In the genomic region with DNA sequence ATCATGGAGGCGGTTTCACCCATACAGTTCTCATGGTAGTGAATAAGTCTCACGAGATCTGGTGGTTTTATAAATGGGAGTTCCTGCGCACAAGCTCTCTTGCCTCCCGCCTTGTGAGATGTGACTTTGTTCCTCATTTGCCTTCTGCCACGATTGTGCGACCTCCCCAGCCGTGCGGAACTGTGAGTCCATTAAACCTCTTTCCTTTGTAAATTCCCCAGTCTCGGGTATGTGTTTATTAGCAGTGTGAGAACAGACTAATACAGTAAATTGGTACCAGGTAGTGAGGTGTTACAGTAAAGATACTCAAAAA, we compare ENCODE assay signal across 1 cellular context.
TF ChIP-seq lines count a peak whose summit lies in the region.

No MANE protein-coding gene starts in this region.

TF ChIP-seq in K562, 482 proteins besides CTCF, POLR2A, EP300 and RAD21 (continued from another document and continues in another):
- TF ChIP-seq, protein P1, sequence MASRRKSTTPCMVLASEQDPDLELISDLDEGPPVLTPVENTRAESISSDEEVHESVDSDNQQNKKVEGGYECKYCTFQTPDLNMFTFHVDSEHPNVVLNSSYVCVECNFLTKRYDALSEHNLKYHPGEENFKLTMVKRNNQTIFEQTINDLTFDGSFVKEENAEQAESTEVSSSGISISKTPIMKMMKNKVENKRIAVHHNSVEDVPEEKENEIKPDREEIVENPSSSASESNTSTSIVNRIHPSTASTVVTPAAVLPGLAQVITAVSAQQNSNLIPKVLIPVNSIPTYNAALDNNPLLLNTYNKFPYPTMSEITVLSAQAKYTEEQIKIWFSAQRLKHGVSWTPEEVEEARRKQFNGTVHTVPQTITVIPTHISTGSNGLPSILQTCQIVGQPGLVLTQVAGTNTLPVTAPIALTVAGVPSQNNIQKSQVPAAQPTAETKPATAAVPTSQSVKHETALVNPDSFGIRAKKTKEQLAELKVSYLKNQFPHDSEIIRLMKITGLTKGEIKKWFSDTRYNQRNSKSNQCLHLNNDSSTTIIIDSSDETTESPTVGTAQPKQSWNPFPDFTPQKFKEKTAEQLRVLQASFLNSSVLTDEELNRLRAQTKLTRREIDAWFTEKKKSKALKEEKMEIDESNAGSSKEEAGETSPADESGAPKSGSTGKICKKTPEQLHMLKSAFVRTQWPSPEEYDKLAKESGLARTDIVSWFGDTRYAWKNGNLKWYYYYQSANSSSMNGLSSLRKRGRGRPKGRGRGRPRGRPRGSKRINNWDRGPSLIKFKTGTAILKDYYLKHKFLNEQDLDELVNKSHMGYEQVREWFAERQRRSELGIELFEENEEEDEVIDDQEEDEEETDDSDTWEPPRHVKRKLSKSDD (conservative IDR thresholded peaks at IDR 0.05; ENCODE audit: low read length) = no peak
- TF ChIP-seq MYC (IDR thresholded peaks at IDR 0.05; ENCODE audit: low read depth, low read length) (peak; percentile 4; the same call in 1 of the 2 replicates), MYC (CRISPR knock-in tag; IDR thresholded peaks at IDR 0.05; ENCODE audit: borderline replicate concordance, low read depth) (no peak), NRF1 (conservative IDR thresholded peaks at IDR 0.05 in 1 of 2, IDR thresholded peaks at IDR 0.05 in 1 of 2) (peak; percentile 80 to 83), MXI1 (IDR thresholded peaks at IDR 0.05; ENCODE audit: low read depth, low read length) (no peak), PML (IDR thresholded peaks at IDR 0.05; ENCODE audit: low read length) (peak; percentile 37; the same call in 1 of the 2 replicates), MAFG (tag; conservative IDR thresholded peaks at IDR 0.05) (no peak), KAT2B (IDR thresholded peaks at IDR 0.05; ENCODE audit: low read depth, low read length) (no peak), WHSC1 (IDR thresholded peaks at IDR 0.05; ENCODE audit: low read length) (no peak), LEF1 (IDR thresholded peaks at IDR 0.05) (no peak), RBM17 (IDR thresholded peaks at IDR 0.05; ENCODE audit: borderline replicate concordance, low read depth, low read length) (no peak), ZNF24 (IDR thresholded peaks at IDR 0.05) (no peak), GABPB1 (CRISPR knock-in tag; IDR thresholded peaks at IDR 0.05) (0 out of 2 replicates have a peak, but pooled peaks have one; percentile 9), SP1 (CRISPR knock-in tag; IDR thresholded peaks at IDR 0.05) (no peak), RBFOX2 (IDR thresholded peaks at IDR 0.05; ENCODE audit: low read depth, low read length) (peak; percentile 64), ZNF324 (CRISPR knock-in tag; IDR thresholded peaks at IDR 0.05) (no peak), MEIS2 (IDR thresholded peaks at IDR 0.05; ENCODE audit: partially characterized antibody) (no peak), PHF21A (IDR thresholded peaks at IDR 0.05; ENCODE audit: borderline replicate concordance, low read depth) (no peak), MECOM (CRISPR knock-in tag; IDR thresholded peaks at IDR 0.05) (no peak), CSDE1 (IDR thresholded peaks at IDR 0.05) (no peak), POLR2AphosphoS5 (IDR thresholded peaks at IDR 0.05; ENCODE audit: control insufficient read depth, insufficient read depth, low read depth, low read length) (peak; percentile 54; the same call in 1 of the 2 replicates), ZFPM2 (CRISPR knock-in tag; IDR thresholded peaks at IDR 0.05) (no peak), MCM3 (IDR thresholded peaks at IDR 0.05) (no peak), POLR2G (IDR thresholded peaks at IDR 0.05; ENCODE audit: low read depth, low read length) (peak; percentile 54), E2F3 (CRISPR knock-in tag; IDR thresholded peaks at IDR 0.05) (no peak), KLF10 (CRISPR knock-in tag; IDR thresholded peaks at IDR 0.05) (no peak), HNRNPUL1 (IDR thresholded peaks at IDR 0.05; ENCODE audit: low read length) (no peak), GATAD2B (IDR thresholded peaks at IDR 0.05; ENCODE audit: borderline replicate concordance) (0 out of 2 replicates have a peak, but pooled peaks have one; percentile 18), RHOXF2B (CRISPR knock-in tag; conservative IDR thresholded peaks at IDR 0.05) (no peak), ZNF717 (CRISPR knock-in tag; IDR thresholded peaks at IDR 0.05) (no peak), TAF9B (IDR thresholded peaks at IDR 0.05; ENCODE audit: partially characterized antibody) (peak; percentile 40), CHD2 (IDR thresholded peaks at IDR 0.05; ENCODE audit: low read depth, low read length) (peak; percentile 90), NONO (IDR thresholded peaks at IDR 0.05; ENCODE audit: low read depth in 2 of 2, low read length in 1 of 2) (0 out of 4 replicates have a peak, but pooled peaks of 1 of the 2 experiments have one; percentile 33), L3MBTL2 (IDR thresholded peaks at IDR 0.05) (peak; percentile 78)
- TF ChIP-seq, protein P2, sequence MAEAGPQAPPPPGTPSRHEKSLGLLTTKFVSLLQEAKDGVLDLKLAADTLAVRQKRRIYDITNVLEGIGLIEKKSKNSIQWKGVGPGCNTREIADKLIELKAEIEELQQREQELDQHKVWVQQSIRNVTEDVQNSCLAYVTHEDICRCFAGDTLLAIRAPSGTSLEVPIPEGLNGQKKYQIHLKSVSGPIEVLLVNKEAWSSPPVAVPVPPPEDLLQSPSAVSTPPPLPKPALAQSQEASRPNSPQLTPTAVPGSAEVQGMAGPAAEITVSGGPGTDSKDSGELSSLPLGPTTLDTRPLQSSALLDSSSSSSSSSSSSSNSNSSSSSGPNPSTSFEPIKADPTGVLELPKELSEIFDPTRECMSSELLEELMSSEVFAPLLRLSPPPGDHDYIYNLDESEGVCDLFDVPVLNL (CRISPR knock-in tag; IDR thresholded peaks at IDR 0.05; ENCODE audit: low read depth) = no peak
- TF ChIP-seq, protein P3, sequence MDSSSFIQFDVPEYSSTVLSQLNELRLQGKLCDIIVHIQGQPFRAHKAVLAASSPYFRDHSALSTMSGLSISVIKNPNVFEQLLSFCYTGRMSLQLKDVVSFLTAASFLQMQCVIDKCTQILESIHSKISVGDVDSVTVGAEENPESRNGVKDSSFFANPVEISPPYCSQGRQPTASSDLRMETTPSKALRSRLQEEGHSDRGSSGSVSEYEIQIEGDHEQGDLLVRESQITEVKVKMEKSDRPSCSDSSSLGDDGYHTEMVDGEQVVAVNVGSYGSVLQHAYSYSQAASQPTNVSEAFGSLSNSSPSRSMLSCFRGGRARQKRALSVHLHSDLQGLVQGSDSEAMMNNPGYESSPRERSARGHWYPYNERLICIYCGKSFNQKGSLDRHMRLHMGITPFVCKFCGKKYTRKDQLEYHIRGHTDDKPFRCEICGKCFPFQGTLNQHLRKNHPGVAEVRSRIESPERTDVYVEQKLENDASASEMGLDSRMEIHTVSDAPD (CRISPR knock-in tag; IDR thresholded peaks at IDR 0.05) = no peak
- TF ChIP-seq, protein P4, sequence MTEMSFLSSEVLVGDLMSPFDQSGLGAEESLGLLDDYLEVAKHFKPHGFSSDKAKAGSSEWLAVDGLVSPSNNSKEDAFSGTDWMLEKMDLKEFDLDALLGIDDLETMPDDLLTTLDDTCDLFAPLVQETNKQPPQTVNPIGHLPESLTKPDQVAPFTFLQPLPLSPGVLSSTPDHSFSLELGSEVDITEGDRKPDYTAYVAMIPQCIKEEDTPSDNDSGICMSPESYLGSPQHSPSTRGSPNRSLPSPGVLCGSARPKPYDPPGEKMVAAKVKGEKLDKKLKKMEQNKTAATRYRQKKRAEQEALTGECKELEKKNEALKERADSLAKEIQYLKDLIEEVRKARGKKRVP (CRISPR knock-in tag; IDR thresholded peaks at IDR 0.05) = no peak
- TF ChIP-seq, protein P5, sequence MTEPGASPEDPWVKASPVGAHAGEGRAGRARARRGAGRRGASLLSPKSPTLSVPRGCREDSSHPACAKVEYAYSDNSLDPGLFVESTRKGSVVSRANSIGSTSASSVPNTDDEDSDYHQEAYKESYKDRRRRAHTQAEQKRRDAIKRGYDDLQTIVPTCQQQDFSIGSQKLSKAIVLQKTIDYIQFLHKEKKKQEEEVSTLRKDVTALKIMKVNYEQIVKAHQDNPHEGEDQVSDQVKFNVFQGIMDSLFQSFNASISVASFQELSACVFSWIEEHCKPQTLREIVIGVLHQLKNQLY (CRISPR knock-in tag; conservative IDR thresholded peaks at IDR 0.05) = no peak
- TF ChIP-seq, protein P6, sequence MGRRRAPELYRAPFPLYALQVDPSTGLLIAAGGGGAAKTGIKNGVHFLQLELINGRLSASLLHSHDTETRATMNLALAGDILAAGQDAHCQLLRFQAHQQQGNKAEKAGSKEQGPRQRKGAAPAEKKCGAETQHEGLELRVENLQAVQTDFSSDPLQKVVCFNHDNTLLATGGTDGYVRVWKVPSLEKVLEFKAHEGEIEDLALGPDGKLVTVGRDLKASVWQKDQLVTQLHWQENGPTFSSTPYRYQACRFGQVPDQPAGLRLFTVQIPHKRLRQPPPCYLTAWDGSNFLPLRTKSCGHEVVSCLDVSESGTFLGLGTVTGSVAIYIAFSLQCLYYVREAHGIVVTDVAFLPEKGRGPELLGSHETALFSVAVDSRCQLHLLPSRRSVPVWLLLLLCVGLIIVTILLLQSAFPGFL (CRISPR knock-in tag; IDR thresholded peaks at IDR 0.05) = no peak
- TF ChIP-seq, protein P7, sequence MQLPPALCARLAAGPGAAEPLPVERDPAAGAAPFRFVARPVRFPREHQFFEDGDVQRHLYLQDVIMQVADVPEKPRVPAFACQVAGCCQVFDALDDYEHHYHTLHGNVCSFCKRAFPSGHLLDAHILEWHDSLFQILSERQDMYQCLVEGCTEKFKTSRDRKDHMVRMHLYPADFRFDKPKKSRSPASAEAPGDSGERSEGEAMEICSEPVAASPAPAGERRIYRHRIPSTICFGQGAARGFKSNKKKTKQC (CRISPR knock-in tag; IDR thresholded peaks at IDR 0.05) = no peak
- TF ChIP-seq, protein P8, sequence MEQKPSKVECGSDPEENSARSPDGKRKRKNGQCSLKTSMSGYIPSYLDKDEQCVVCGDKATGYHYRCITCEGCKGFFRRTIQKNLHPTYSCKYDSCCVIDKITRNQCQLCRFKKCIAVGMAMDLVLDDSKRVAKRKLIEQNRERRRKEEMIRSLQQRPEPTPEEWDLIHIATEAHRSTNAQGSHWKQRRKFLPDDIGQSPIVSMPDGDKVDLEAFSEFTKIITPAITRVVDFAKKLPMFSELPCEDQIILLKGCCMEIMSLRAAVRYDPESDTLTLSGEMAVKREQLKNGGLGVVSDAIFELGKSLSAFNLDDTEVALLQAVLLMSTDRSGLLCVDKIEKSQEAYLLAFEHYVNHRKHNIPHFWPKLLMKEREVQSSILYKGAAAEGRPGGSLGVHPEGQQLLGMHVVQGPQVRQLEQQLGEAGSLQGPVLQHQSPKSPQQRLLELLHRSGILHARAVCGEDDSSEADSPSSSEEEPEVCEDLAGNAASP (IDR thresholded peaks at IDR 0.05) = no peak
